Comparison of ENCODE assay signal across 7 cellular contexts in the genomic region with DNA sequence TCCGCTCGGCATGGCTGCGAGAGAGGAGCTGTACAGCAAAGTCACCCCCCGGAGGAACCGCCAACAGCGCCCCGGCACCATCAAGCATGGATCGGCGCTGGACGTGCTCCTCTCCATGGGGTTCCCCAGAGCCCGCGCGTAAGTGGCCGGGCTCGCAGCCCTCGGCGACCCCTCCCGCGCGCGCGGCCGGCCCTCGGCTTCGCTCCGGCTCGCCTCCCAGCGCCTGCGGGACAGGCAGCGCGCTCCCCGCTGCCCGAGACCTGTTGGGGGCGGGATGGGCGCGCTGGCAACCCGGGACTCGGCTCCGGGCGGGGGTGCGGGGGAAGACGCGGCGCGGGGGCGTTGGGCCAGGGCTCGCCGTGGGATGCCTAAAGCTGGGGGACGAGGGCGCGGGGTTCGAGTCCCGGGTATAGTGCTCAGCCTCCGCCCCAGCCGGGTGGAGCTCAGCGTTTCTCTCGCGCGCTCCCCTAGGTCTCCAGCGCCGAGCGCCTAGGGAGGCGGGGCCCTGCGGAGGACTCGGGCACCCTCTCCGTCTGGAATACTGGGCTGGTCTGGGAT. TPM values are rescaled to one million over a fixed set of nuclear protein-coding genes. Genes with fewer than 3 reads are reported as not detected.
DNase-seq lines count a peak whose midpoint lies in the region; ATAC-seq and TF ChIP-seq lines count a peak whose summit lies in the region.

No MANE protein-coding gene starts in this region.

- H3K27ac Mint-ChIP-seq in activated T-cell treated with anti-CD3 and anti-CD28 coated beads, Interleukin-2, amount 50 U/mL, for 72 hours = peak overlapping the region; percentile 3
- H3K27ac Mint-ChIP-seq in natural killer cell treated with Interleukin-12 subunit alpha and Interleukin-12 subunit beta and Interleukin-15 and Interleukin-18, amount 100 ng/mL, for 72 hours = peak overlapping the region in 1 of 2 donors; percentile 26

- H3K9me3 Mint-ChIP-seq in activated T-cell treated with anti-CD3 and anti-CD28 coated beads, Interleukin-2, amount 50 U/mL, for 72 hours = no peaks in the 10 kb centered on the region
- no peaks in the 10 kb centered on the region for H3K9me3 Mint-ChIP-seq in natural killer cell treated with Interleukin-12 subunit alpha and Interleukin-12 subunit beta and Interleukin-15 and Interleukin-18, amount 100 ng/mL, for 72 hours

- 0 to 3% methylated on average over 7 to 25 of the region's 66 CpGs for WGBS in testis, 2 donors

- peaks cover 14% of the 10 kb centered on the region for H3K4me1 ChIP-seq in testis

- no peaks in the 10 kb centered on the region for H3K9me3 ChIP-seq in testis

- H3K27ac ChIP-seq in testis = peak overlapping the region; percentile 83 to 90

- ATAC-seq in GM18870 (IDR thresholded peaks at IDR 0.05; ENCODE audit: unreplicated experiment) = peak; percentile 33
- ATAC-seq in HG02943 (IDR thresholded peaks at IDR 0.05; ENCODE audit: low read depth, unreplicated experiment) = peak; percentile 46
- ATAC-seq in activated T-cell treated with anti-CD3 and anti-CD28 coated beads, Interleukin-2, amount 50 U/mL, for 72 hours (replicated peaks in 1 of 2) = peak; percentile 64 to 70
- ATAC-seq in natural killer cell treated with Interleukin-12 subunit alpha and Interleukin-12 subunit beta and Interleukin-15 and Interleukin-18, amount 100 ng/mL, for 72 hours = peak; percentile 61 to 78

- H3K4me1 Mint-ChIP-seq in activated T-cell treated with anti-CD3 and anti-CD28 coated beads, Interleukin-2, amount 50 U/mL, for 72 hours (ENCODE audit: low read depth) = peaks cover 30% of the 10 kb centered on the region
- peaks cover 20 to 30% of the 10 kb centered on the region in 2 donors for H3K4me1 Mint-ChIP-seq in natural killer cell treated with Interleukin-12 subunit alpha and Interleukin-12 subunit beta and Interleukin-15 and Interleukin-18, amount 100 ng/mL, for 72 hours (ENCODE audit: low read depth in 2 of 2)

- H3K27me3 ChIP-seq in testis = no peaks in the 10 kb centered on the region

- H3K36me3 ChIP-seq in testis (ENCODE audit: low read depth, missing control alignments) = no peaks in the 10 kb centered on the region

- no peak for TF ChIP-seq CTCF in testis (IDR thresholded peaks at IDR 0.05)

- DNase-seq in NCI-H69 (lab: John Stamatoyannopoulos, UW) = peak; percentile 56
- peak; percentile 57 to 65 for DNase-seq in activated T-cell treated with anti-CD3 and anti-CD28 coated beads, Interleukin-2, amount 50 U/mL, for 72 hours
- DNase-seq in fibroblast of gingiva (ENCODE audit: low read depth) = peak; percentile 65
- DNase-seq in natural killer cell treated with Interleukin-12 subunit alpha and Interleukin-12 subunit beta and Interleukin-15 and Interleukin-18, amount 100 ng/mL, for 72 hours (ENCODE audit: low spot score) = no peak
- peak; percentile 56 for DNase-seq in testis

- H3K4me3 ChIP-seq in testis = peak overlapping the region; percentile 62 to 72

- TF ChIP-seq POLR2A in testis (IDR thresholded peaks at IDR 0.05) = no peak

- peaks cover 0 to 3% of the 10 kb centered on the region in 2 donors for H3K36me3 Mint-ChIP-seq in activated T-cell treated with anti-CD3 and anti-CD28 coated beads, Interleukin-2, amount 50 U/mL, for 72 hours (ENCODE audit: insufficient read depth in 2 of 2)
- no peaks in the 10 kb centered on the region for H3K36me3 Mint-ChIP-seq in natural killer cell treated with Interleukin-12 subunit alpha and Interleukin-12 subunit beta and Interleukin-15 and Interleukin-18, amount 100 ng/mL, for 72 hours

- intact Hi-C loops in testis (cut with DNase I; ENCODE audit: low total_unique reads) = no loop called here

- H3K4me3 Mint-ChIP-seq in activated T-cell treated with anti-CD3 and anti-CD28 coated beads, Interleukin-2, amount 50 U/mL, for 72 hours = peak overlapping the region; percentile 89 to 91
- H3K4me3 Mint-ChIP-seq in natural killer cell treated with Interleukin-12 subunit alpha and Interleukin-12 subunit beta and Interleukin-15 and Interleukin-18, amount 100 ng/mL, for 72 hours = peak overlapping the region; percentile 95

- peaks cover 30% of the 10 kb centered on the region for H3K27me3 Mint-ChIP-seq in activated T-cell treated with anti-CD3 and anti-CD28 coated beads, Interleukin-2, amount 50 U/mL, for 72 hours (ENCODE audit: low read depth)
- peaks cover 8 to 10% of the 10 kb centered on the region in 2 donors for H3K27me3 Mint-ChIP-seq in natural killer cell treated with Interleukin-12 subunit alpha and Interleukin-12 subunit beta and Interleukin-15 and Interleukin-18, amount 100 ng/mL, for 72 hours

RNA-seq across cellular contexts. Expression of a gene that starts 0.6 kb away (rescaled TPM):
- total RNA-seq in activated T-cell treated with anti-CD3 and anti-CD28 coated beads, Interleukin-2, amount 50 U/mL, for 72 hours = 10 to 100 TPM in 1 of 2 donors, 1 to 10 TPM in 1; 6.9 to 18.5 TPM
- total RNA-seq in natural killer cell treated with Interleukin-12 subunit alpha and Interleukin-12 subunit beta and Interleukin-15 and Interleukin-18, amount 100 ng/mL, for 72 hours = 1 to 10 TPM; 3.4 to 3.5 TPM
- 10 to 100 TPM; 14.6 to 20.4 TPM for total RNA-seq in testis
- polyA plus RNA-seq in testis (ENCODE audit: insufficient read depth, low read depth, low replicate concordance) = 3.9 TPM
